In the genomic region with DNA sequence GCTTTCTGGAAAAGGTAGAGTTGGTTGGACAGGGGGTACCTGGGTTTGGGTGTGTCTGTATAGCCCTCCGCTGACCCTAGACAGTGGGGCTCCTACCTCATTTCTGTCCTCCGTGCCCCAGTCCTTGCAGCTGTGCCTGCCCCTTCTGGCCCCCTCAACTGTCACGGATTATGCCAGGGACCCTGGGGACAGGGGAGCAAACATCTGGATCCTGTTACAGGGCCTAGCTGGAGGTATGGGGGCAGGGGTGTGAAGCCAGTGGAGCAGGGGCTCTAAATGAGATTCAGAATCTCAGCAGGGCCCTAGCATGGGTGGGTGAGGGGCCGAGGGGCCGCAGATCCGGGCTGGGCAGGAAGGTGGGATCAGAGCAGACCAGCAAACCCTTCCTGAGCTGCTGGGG, we compare ENCODE assay signal across 21 cellular contexts.
DNase-seq lines count a peak whose midpoint lies in the region; ATAC-seq and TF ChIP-seq lines count a peak whose summit lies in the region.
"Had no signal": no experiment of that assay in that cellular context is flagged by ENCODE, and none has a peak within 500 bp of the region (broad histone marks: within the 10 kb centered on the region; RNA-seq: fewer than 3 reads in every experiment).

No MANE protein-coding gene starts in this region.

- H3K9ac ChIP-seq in SK-N-SH (no peak overlapping the region), trophoblast cell (ENCODE audit: low read length) (no peak overlapping the region)
- H3K9ac ChIP-seq: GM23248 had no signal

- H3K4me3 ChIP-seq in SK-N-SH (ENCODE audit: low read depth in 2 of 2, low read length in 1 of 2) = no peak overlapping the region
- H3K4me3 ChIP-seq in SJCRH30 = no peak overlapping the region
- H3K4me3 ChIP-seq in trophoblast cell (ENCODE audit: low read depth, low read length) = no peak overlapping the region
- H3K4me3 ChIP-seq: A549, GM23248 had no signal

- H3K27ac ChIP-seq in SK-N-SH (ENCODE audit: low read depth in 2 of 2, low read length in 1 of 2) = no peak overlapping the region
- peak overlapping the region; percentile 8; the same call in 1 of the 2 replicates for H3K27ac ChIP-seq in SJCRH30
- H3K27ac ChIP-seq in trophoblast cell (ENCODE audit: low read depth, low read length) = no peak overlapping the region
- H3K27ac ChIP-seq: A549, C4-2B, GM23248 had no signal

- TF ChIP-seq CTCF in SK-N-SH (IDR thresholded peaks at IDR 0.05) (no peak), nephron progenitor cell (IDR thresholded peaks at IDR 0.05) (no peak), endothelial cell (IDR thresholded peaks at IDR 0.05; ENCODE audit: unreplicated experiment) (no peak)

- no peaks in the 10 kb centered on the region; the same call in none of the 2 replicates for H3K27me3 ChIP-seq in SK-N-SH (ENCODE audit: insufficient read depth)
- H3K27me3 ChIP-seq in SJCRH30 = peaks cover 2% of the 10 kb centered on the region; the same call in 1 of the 2 replicates
- no peaks in the 10 kb centered on the region for H3K27me3 ChIP-seq in trophoblast cell (ENCODE audit: insufficient read depth, low read length)
- H3K27me3 ChIP-seq: BE2C had no signal

- no peak overlapping the region for H3K14ac ChIP-seq in trophoblast cell (ENCODE audit: low read length)

- no peak overlapping the region for H2BK120ac ChIP-seq in trophoblast cell (ENCODE audit: insufficient read depth, low read length, poor library complexity)

- no peaks in the 10 kb centered on the region for H3K79me1 ChIP-seq in trophoblast cell (ENCODE audit: low read length)

- no peak overlapping the region for H2BK5ac ChIP-seq in trophoblast cell (ENCODE audit: low read depth, low read length, poor library complexity)

- H3K4me3 Mint-ChIP-seq in nephron progenitor cell = no peak overlapping the region
- no peak overlapping the region for H3K4me3 Mint-ChIP-seq in endothelial cell (ENCODE audit: unreplicated experiment)
- H3K4me3 Mint-ChIP-seq: CD4-positive, CD25-positive, alpha-beta regulatory T cell; CD8-positive, alpha-beta T cell had no signal

- H3K9me2 ChIP-seq in SK-N-SH = no peaks in the 10 kb centered on the region

- H3K4me1 ChIP-seq in SK-N-SH (ENCODE audit: control insufficient read depth in 1 of 2, insufficient read depth in 2 of 2, low read depth in 1 of 2, low read length in 1 of 2) (no peaks in the 10 kb centered on the region; a peak in 1 of 4 replicates), SJCRH30 (peaks cover 11% of the 10 kb centered on the region), trophoblast cell (ENCODE audit: control insufficient read depth in 1 of 2, insufficient read depth in 2 of 2, low read length in 2 of 2) (no peaks in the 10 kb centered on the region)
- H3K4me1 ChIP-seq: A549, BE2C, Caco-2 had no signal

- no peak overlapping the region for H3K27ac Mint-ChIP-seq in nephron progenitor cell
- no peak overlapping the region for H3K27ac Mint-ChIP-seq in endothelial cell (ENCODE audit: unreplicated experiment)
- H3K27ac Mint-ChIP-seq: CD4-positive, CD25-positive, alpha-beta regulatory T cell; CD8-positive, alpha-beta T cell had no signal

- H4K91ac ChIP-seq in trophoblast cell (ENCODE audit: low read depth, low read length) = no peak overlapping the region

- H4K12ac ChIP-seq in trophoblast cell (ENCODE audit: low read depth, low read length) = no peak overlapping the region

- POLR2A ChIA-PET in SK-N-SH (lab: Yijun Ruan, JAX) = no interaction called here

- H3K36me3 Mint-ChIP-seq in nephron progenitor cell (ENCODE audit: low read depth) (no peaks in the 10 kb centered on the region), endothelial cell (ENCODE audit: low read depth, unreplicated experiment) (no peaks in the 10 kb centered on the region)
- H3K36me3 Mint-ChIP-seq: CD4-positive, CD25-positive, alpha-beta regulatory T cell; CD8-positive, alpha-beta T cell had no signal

- H2AFZ ChIP-seq in SK-N-SH (ENCODE audit: low read depth) (no peak overlapping the region), trophoblast cell (ENCODE audit: insufficient read depth, low read length, poor library complexity) (no peak overlapping the region)
- H2AFZ ChIP-seq: GM23248 had no signal

- H3F3A ChIP-seq in SK-N-SH (replicated peaks; ENCODE audit: insufficient read depth) = no peaks in the 10 kb centered on the region

- H3K4me2 ChIP-seq in SK-N-SH (no peak overlapping the region), trophoblast cell (ENCODE audit: low read length) (no peak overlapping the region)
- H3K4me2 ChIP-seq: A549 had no signal

- H3K79me2 ChIP-seq in SK-N-SH (ENCODE audit: insufficient read depth) (no peaks in the 10 kb centered on the region), trophoblast cell (ENCODE audit: control insufficient read depth, insufficient read depth, low read length, poor library complexity) (no peaks in the 10 kb centered on the region)

- no peaks in the 10 kb centered on the region for H3K9me3 ChIP-seq in SK-N-SH
- H3K9me3 ChIP-seq in SJCRH30 (replicated peaks) = no peaks in the 10 kb centered on the region
- H3K9me3 ChIP-seq in trophoblast cell (ENCODE audit: insufficient read depth, low read depth, low read length) = no peaks in the 10 kb centered on the region
- H3K9me3 ChIP-seq: A549, BE2C, Caco-2 had no signal

- CTCF ChIA-PET in SK-N-SH (lab: Yijun Ruan, JAX) = no interaction called here

- DNase-seq in SK-N-SH (peak; percentile 58), SJCRH30 (peak; percentile 54 to 77), nephron progenitor cell (peak; percentile 16), trophoblast cell (no peak), endothelial cell (ENCODE audit: low spot score) (no peak)
- DNase-seq: 8988T; ACHN; AML-193; BE2C; Caco-2; CD4-positive, CD25-positive, alpha-beta regulatory T cell; CD8-positive, alpha-beta T cell; DMS153; DND-41; GM23248; H7; HCEC 1CT had no signal

- H3K27me3 Mint-ChIP-seq in nephron progenitor cell (ENCODE audit: low read depth, poor library complexity) (peaks cover 58% of the 10 kb centered on the region), endothelial cell (ENCODE audit: unreplicated experiment) (peaks cover 1% of the 10 kb centered on the region)

- no peak for TF ChIP-seq EP300 in SK-N-SH (IDR thresholded peaks at IDR 0.05; ENCODE audit: borderline replicate concordance in 1 of 2, low read depth in 1 of 2, low read length in 1 of 2)

- H2AK5ac ChIP-seq in trophoblast cell (ENCODE audit: low read length) = no peak overlapping the region

- 0% methylated on average over 1 of the region's 6 CpGs for WGBS in SK-N-SH (ENCODE audit: low lambda C conversion rate)
- WGBS in trophoblast cell (ENCODE audit: extremely low coverage, insufficient coverage, insufficient read length) = no CpG with 5 or more reads among the region's 6 CpGs

- no peaks in the 10 kb centered on the region for H4K20me1 ChIP-seq in SK-N-SH (ENCODE audit: insufficient read depth)

- H3K23ac ChIP-seq in trophoblast cell (ENCODE audit: low read length) = no peak overlapping the region

- no peaks in the 10 kb centered on the region for H3K36me3 ChIP-seq in SK-N-SH (replicated peaks in 1 of 2; ENCODE audit: control insufficient read depth in 1 of 2, insufficient read depth in 2 of 2, low read length in 1 of 2)
- H3K36me3 ChIP-seq in SJCRH30 = no peaks in the 10 kb centered on the region
- H3K36me3 ChIP-seq in trophoblast cell (ENCODE audit: control insufficient read depth in 1 of 2, insufficient read depth in 2 of 2, low read length in 2 of 2) = no peaks in the 10 kb centered on the region
- H3K36me3 ChIP-seq: BE2C had no signal

- H3K9me3 Mint-ChIP-seq in nephron progenitor cell = no peaks in the 10 kb centered on the region
- no peaks in the 10 kb centered on the region for H3K9me3 Mint-ChIP-seq in endothelial cell (ENCODE audit: unreplicated experiment)
- H3K9me3 Mint-ChIP-seq: CD8-positive, alpha-beta T cell had no signal

- H3K4me1 Mint-ChIP-seq in nephron progenitor cell (peaks cover 24% of the 10 kb centered on the region), endothelial cell (ENCODE audit: unreplicated experiment) (no peaks in the 10 kb centered on the region)
- H3K4me1 Mint-ChIP-seq: CD4-positive, CD25-positive, alpha-beta regulatory T cell had no signal

- ATAC-seq in SK-N-SH treated with all-trans-retinoic acid at 6 μM for 48 hours (no peak), HG02938 (IDR thresholded peaks at IDR 0.05; ENCODE audit: unreplicated experiment) (no peak)
- ATAC-seq: A549; CD8-positive, alpha-beta T cell had no signal

- H2BK12ac ChIP-seq in trophoblast cell (ENCODE audit: low read length) = no peak overlapping the region

- no peak overlapping the region for H4K8ac ChIP-seq in trophoblast cell (ENCODE audit: low read depth, low read length)

- no peak overlapping the region for H3K18ac ChIP-seq in trophoblast cell (ENCODE audit: low read length)

- no peak for TF ChIP-seq RAD21 in SK-N-SH (IDR thresholded peaks at IDR 0.05; ENCODE audit: low read length)

- no peak overlapping the region for H3K4ac ChIP-seq in trophoblast cell (ENCODE audit: low read depth, low read length)

TF ChIP-seq in SK-N-SH, 30 proteins besides CTCF, POLR2A, EP300 and RAD21 (continues in another document):
- TF ChIP-seq IRF3 (IDR thresholded peaks at IDR 0.05; ENCODE audit: low read depth, low read length) = no peak
- TF ChIP-seq FOXJ3 (CRISPR knock-in tag; IDR thresholded peaks at IDR 0.05) = no peak
- TF ChIP-seq SIN3A (IDR thresholded peaks at IDR 0.05; ENCODE audit: borderline replicate concordance, low read depth, low read length) = no peak

TF ChIP-seq in SK-N-SH treated with all-trans-retinoic acid at 6 μM for 48 hours, 23 proteins besides CTCF, POLR2A, EP300 and RAD21:
- no peak for TF ChIP-seq SNAI2 (CRISPR knock-in tag; IDR thresholded peaks at IDR 0.05)
- TF ChIP-seq, protein P1, sequence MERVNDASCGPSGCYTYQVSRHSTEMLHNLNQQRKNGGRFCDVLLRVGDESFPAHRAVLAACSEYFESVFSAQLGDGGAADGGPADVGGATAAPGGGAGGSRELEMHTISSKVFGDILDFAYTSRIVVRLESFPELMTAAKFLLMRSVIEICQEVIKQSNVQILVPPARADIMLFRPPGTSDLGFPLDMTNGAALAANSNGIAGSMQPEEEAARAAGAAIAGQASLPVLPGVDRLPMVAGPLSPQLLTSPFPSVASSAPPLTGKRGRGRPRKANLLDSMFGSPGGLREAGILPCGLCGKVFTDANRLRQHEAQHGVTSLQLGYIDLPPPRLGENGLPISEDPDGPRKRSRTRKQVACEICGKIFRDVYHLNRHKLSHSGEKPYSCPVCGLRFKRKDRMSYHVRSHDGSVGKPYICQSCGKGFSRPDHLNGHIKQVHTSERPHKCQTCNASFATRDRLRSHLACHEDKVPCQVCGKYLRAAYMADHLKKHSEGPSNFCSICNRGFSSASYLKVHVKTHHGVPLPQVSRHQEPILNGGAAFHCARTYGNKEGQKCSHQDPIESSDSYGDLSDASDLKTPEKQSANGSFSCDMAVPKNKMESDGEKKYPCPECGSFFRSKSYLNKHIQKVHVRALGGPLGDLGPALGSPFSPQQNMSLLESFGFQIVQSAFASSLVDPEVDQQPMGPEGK (CRISPR knock-in tag; IDR thresholded peaks at IDR 0.05; ENCODE audit: borderline replicate concordance) = no peak
- TF ChIP-seq TOX (CRISPR knock-in tag; IDR thresholded peaks at IDR 0.05; ENCODE audit: borderline replicate concordance) = no peak
- no peak for TF ChIP-seq PPARA (CRISPR knock-in tag; IDR thresholded peaks at IDR 0.05; ENCODE audit: borderline replicate concordance)
- TF ChIP-seq ZNF8 (CRISPR knock-in tag; IDR thresholded peaks at IDR 0.05) = no peak
- no peak for TF ChIP-seq ESRRG (CRISPR knock-in tag; IDR thresholded peaks at IDR 0.05)
- TF ChIP-seq ZFP3 (CRISPR knock-in tag; IDR thresholded peaks at IDR 0.05) = no peak

Comparison
In these comparisons a context has a peak if more than half of its experiments do, and no peak if none do; other contexts are left out.
1. DNase-seq: peak in SK-N-SH (single experiment), SJCRH30 (2 of 2) and nephron progenitor cell (single experiment); none in trophoblast cell (0 of 2) and endothelial cell (single experiment).